17 cellular contexts compared by ENCODE assay signal in the genomic region with DNA sequence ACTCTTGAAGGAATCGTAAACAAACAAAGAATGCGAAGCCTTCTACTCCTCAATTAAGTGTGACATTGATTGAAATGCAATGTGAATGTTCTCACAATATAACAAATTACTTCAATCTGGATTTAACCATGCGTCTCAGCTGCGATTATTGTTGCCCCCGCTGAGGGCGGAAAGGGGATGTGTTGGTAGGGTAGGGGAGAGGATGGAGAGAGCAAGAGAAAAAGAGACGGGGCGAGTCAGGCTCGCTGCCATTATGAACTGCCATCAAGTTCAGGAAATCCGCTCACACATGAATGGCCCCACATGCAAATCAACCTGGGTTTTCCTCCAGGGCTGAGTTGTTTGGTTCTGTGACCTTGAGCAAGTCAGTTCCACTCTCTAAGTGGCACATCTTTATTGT.
DNase-seq lines count a peak whose midpoint lies in the region; ATAC-seq and TF ChIP-seq lines count a peak whose summit lies in the region.
"Had no signal": no experiment of that assay in that cellular context is flagged by ENCODE, and none has a peak within 500 bp of the region (broad histone marks: within the 10 kb centered on the region; RNA-seq: fewer than 3 reads in every experiment).

No MANE protein-coding gene starts in this region.

- H3K4me3 ChIP-seq in BLaER1 treated with 17β-estradiol and CSF1 and Interleukin-3, amounts not matched to agents 10 nM and 100 nM: peak overlapping the region in 3 of 10 experiments; percentile 31 to 35 (median 31); a peak in 4 of 20 replicates
- no peak overlapping the region for H3K4me3 ChIP-seq in endodermal cell (ENCODE audit: low read length)
- H3K4me3 ChIP-seq: breast epithelium, gastroesophageal sphincter, upper lobe of left lung had no signal

- peaks cover 0 to 38% (median 0%) of the 10 kb centered on the region in 11 experiments; a peak in 7 of 22 replicates for H3K27me3 ChIP-seq in BLaER1 treated with 17β-estradiol and CSF1 and Interleukin-3, amounts not matched to agents 10 nM and 100 nM
- no peaks in the 10 kb centered on the region for H3K27me3 ChIP-seq in endodermal cell (ENCODE audit: control insufficient read depth, insufficient read depth, low read length, poor library complexity, severe bottlenecking)
- H3K27me3 ChIP-seq: breast epithelium, gastroesophageal sphincter, upper lobe of left lung had no signal

- peak overlapping the region in 6 of 11 experiments; percentile 47 to 69 (median 60); a peak in 11 of 22 replicates for H3K9ac ChIP-seq in BLaER1 treated with 17β-estradiol and CSF1 and Interleukin-3, amounts not matched to agents 10 nM and 100 nM
- no peak overlapping the region for H3K9ac ChIP-seq in endodermal cell (ENCODE audit: extremely low read depth, low read length, poor library complexity, severe bottlenecking)

- 65 to 93% methylated on average over 3 to 8 of the region's 10 CpGs for WGBS in endodermal cell (ENCODE audit: insufficient coverage in 1 of 2, insufficient read length in 1 of 2), 2 experiments

- peaks cover 37 to 98% (median 90%) of the 10 kb centered on the region in 10 experiments for H3K4me1 ChIP-seq in BLaER1 treated with 17β-estradiol and CSF1 and Interleukin-3, amounts not matched to agents 10 nM and 100 nM
- H3K4me1 ChIP-seq in endodermal cell (ENCODE audit: control insufficient read depth, insufficient read depth, low read length): peaks cover 5% of the 10 kb centered on the region
- H3K4me1 ChIP-seq: breast epithelium, gastroesophageal sphincter, upper lobe of left lung had no signal

- peaks cover 58% of the 10 kb centered on the region for H3K27me3 Mint-ChIP-seq in endodermal cell (ENCODE audit: insufficient read depth)

- peak; percentile 73 for ATAC-seq in GM19455 (IDR thresholded peaks at IDR 0.05; ENCODE audit: unreplicated experiment)
- ATAC-seq in HG03354 (IDR thresholded peaks at IDR 0.05; ENCODE audit: poor library complexity, severe bottlenecking, unreplicated experiment): peak; percentile 89
- ATAC-seq in omental fat pad (ENCODE audit: low FRiP score): no peak

- no peaks in the 10 kb centered on the region for H3K36me3 ChIP-seq in BLaER1 treated with 17β-estradiol and CSF1 and Interleukin-3, amounts not matched to agents 10 nM and 100 nM
- H3K36me3 ChIP-seq in endodermal cell (ENCODE audit: control insufficient read depth, insufficient read depth, low read length): no peaks in the 10 kb centered on the region
- H3K36me3 ChIP-seq: breast epithelium, gastroesophageal sphincter, upper lobe of left lung had no signal

- no peak overlapping the region for H3K27ac Mint-ChIP-seq in endodermal cell
- H3K27ac Mint-ChIP-seq: activated naive CD4-positive, alpha-beta T cell treated with anti-CD3 and anti-CD28 coated beads for 36 hours had no signal

- H3K9me3 Mint-ChIP-seq in endodermal cell: no peaks in the 10 kb centered on the region
- H3K9me3 Mint-ChIP-seq: activated naive CD4-positive, alpha-beta T cell treated with anti-CD3 and anti-CD28 coated beads for 36 hours had no signal

- H3K4me3 Mint-ChIP-seq in endodermal cell: no peak overlapping the region
- H3K4me3 Mint-ChIP-seq: activated naive CD4-positive, alpha-beta T cell treated with anti-CD3 and anti-CD28 coated beads for 36 hours had no signal

- no peak for TF ChIP-seq CTCF in endodermal cell (conservative IDR thresholded peaks at IDR 0.05)
- TF ChIP-seq CTCF in omental fat pad (IDR thresholded peaks at IDR 0.05): no peak

- peaks cover 21% of the 10 kb centered on the region for H3K4me1 Mint-ChIP-seq in endodermal cell

- H3K9me3 ChIP-seq in BLaER1 treated with 17β-estradiol and CSF1 and Interleukin-3, amounts not matched to agents 10 nM and 100 nM (replicated peaks in 1 of 11): no peaks in the 10 kb centered on the region
- H3K9me3 ChIP-seq in endodermal cell (ENCODE audit: control insufficient read depth, low read length): no peaks in the 10 kb centered on the region
- H3K9me3 ChIP-seq: breast epithelium, gastroesophageal sphincter, upper lobe of left lung had no signal

- peak; percentile 75 for DNase-seq in endodermal cell
- DNase-seq in omental fat pad (ENCODE audit: low spot score): no peak
- no peak for DNase-seq in activated T-cell treated with anti-CD3 and anti-CD28 coated beads for 4 hours
- DNase-seq in HUDEP-2 (lab: John Stamatoyannopoulos, UW; ENCODE audit: unreplicated experiment in 76 of 76): no peak
- DNase-seq in mesenteric fat pad (ENCODE audit: low spot score): no peak
- DNase-seq: activated CD8-positive, alpha-beta memory T cell treated with anti-CD3 and anti-CD28 coated beads for 24 hours; activated naive CD4-positive, alpha-beta T cell treated with anti-CD3 and anti-CD28 coated beads for 36 hours; KBM-7; NCI-H1436 treated with DMSO at 0.1 percent for 48 hours; NCI-H510A treated with DMSO at 0.1 percent for 48 hours; SHP77; upper lobe of left lung had no signal

- peak overlapping the region in 8 of 11 experiments; percentile 50 to 83 (median 76); a peak in 15 of 22 replicates for H3K27ac ChIP-seq in BLaER1 treated with 17β-estradiol and CSF1 and Interleukin-3, amounts not matched to agents 10 nM and 100 nM
- no peak overlapping the region for H3K27ac ChIP-seq in endodermal cell (ENCODE audit: low read depth, low read length)
- H3K27ac ChIP-seq: gastroesophageal sphincter, upper lobe of left lung had no signal

- H3K4me2 ChIP-seq in BLaER1 treated with 17β-estradiol and CSF1 and Interleukin-3, amounts not matched to agents 10 nM and 100 nM: peak overlapping the region; percentile 66 to 95 (median 80)

- H4K20me1 ChIP-seq in BLaER1 treated with 17β-estradiol and CSF1 and Interleukin-3, amounts not matched to agents 10 nM and 100 nM: peaks cover 0 to 11% (median 0%) of the 10 kb centered on the region in 11 experiments; a peak in 1 of 22 replicates

- H3K36me3 Mint-ChIP-seq in endodermal cell (ENCODE audit: low read depth): no peaks in the 10 kb centered on the region
